ENCODE assay signal across 1 cellular context in the genomic region with DNA sequence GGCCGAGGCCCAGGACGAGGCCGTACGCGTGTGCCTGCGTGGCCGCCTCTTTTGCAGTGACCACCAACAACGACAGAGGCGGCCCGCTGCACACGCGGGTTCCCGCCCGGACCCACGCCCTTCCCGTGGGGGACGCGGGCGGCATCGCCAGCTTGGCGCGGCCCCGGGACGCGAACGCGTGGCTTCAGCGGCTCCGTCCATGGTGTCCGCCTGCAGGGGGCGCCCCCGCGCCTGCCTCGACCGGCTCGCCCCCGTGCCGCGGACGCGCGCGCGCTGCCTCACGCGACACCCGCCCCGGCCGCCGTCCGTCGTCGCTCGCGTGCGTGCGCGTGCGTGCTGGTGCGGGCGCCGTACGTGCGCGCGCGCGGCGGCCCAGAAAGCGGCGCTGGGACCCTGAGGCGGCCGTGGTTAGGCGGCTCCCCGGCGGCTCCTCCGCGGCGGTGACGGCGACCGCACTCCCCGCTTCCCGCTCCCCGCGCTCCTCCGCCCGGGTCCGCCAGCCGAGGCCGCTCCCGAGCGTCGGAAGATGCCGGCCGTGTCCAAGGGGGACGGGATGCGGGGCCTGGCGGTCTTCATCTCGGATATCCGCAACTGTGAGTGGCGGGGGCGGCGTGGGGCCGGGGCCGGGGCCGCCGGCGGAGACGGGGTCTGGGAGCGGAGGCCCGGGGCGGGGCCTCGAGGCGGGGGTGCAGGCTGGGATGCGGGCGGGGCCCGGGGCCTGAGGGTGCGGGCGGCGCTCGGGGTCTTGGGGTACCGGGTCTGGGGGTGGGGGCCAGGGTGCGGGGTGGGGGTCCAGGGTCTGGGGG.
TF ChIP-seq lines count a peak whose summit lies in the region.

TSS of gene AP2A2 (plus strand) at position 375 of the 806 bp plus-strand sequence. CDS start at position 527, 152 bp downstream.

TF ChIP-seq in SK-N-SH, 30 proteins besides CTCF, POLR2A, EP300 and RAD21 (continued from another document):
- TF ChIP-seq TAF1 (IDR thresholded peaks at IDR 0.05; ENCODE audit: borderline replicate concordance, low read depth, low read length): peak; percentile 60
TF ChIP-seq in SK-N-SH: peak in this region for 7.
